ENCODE assay signal across 6 cellular contexts in genomic region chrX:49155900-49156837, GRCh38. TPM values are rescaled to one million over a fixed set of nuclear protein-coding genes. Genes with fewer than 3 reads are reported as not detected.
DNase-seq lines count a peak whose midpoint lies in the region; ATAC-seq and TF ChIP-seq lines count a peak whose summit lies in the region.

No MANE protein-coding gene starts in this region.

- TF ChIP-seq CTCF in AG10803 (conservative IDR thresholded peaks at IDR 0.05; ENCODE audit: low read length) = peak; percentile 40
- peak; percentile 65 for TF ChIP-seq CTCF in epithelial cell of proximal tubule (conservative IDR thresholded peaks at IDR 0.05; ENCODE audit: low read depth, low read length)

- DNase-seq in AG10803 (ENCODE audit: low read depth) = peak; percentile 86
- peak; percentile 86 for DNase-seq in NCI-H1092 treated with DMSO at 0.1 percent for 48 hours (lab: John Stamatoyannopoulos, UW)
- DNase-seq in activated CD4-positive, CD25-positive, alpha-beta regulatory T cell treated with anti-CD3 and anti-CD28 coated beads, Interleukin-2, amount 50 U/mL, for 72 hours = peak; percentile 84
- DNase-seq in epithelial cell of proximal tubule (ENCODE audit: low read depth) = peak; percentile 18
- peak; percentile 96 for DNase-seq in posterior vena cava (ENCODE audit: low spot score)

- peak overlapping the region; percentile 66 for H3K4me3 ChIP-seq in AG10803 (ENCODE audit: low read length)
- peak overlapping the region; percentile 58 for H3K4me3 ChIP-seq in epithelial cell of proximal tubule (ENCODE audit: low read depth, low read length)

- ATAC-seq in GM21447 (IDR thresholded peaks at IDR 0.05; ENCODE audit: unreplicated experiment) = peak; percentile 91

- intact Hi-C loops in posterior vena cava (cut with DNase I) = no loop called here

RNA-seq across cellular contexts. Expression of gene MAGIX, which starts 6.4 kb away (rescaled TPM):
- total RNA-seq in epithelial cell of proximal tubule = 8.3 and 9.6 TPM in 2 replicates
- 1 to 10 TPM; 1.3 to 2.8 TPM for total RNA-seq in posterior vena cava

RNA-seq across cellular contexts. Expression of gene PLP2, which starts 15.5 kb away (rescaled TPM):
- total RNA-seq in epithelial cell of proximal tubule = 115 and 132 TPM in 2 replicates
- 100 to 1,000 TPM; 187 to 238 TPM for total RNA-seq in posterior vena cava

RNA-seq across cellular contexts. Expression of gene PRICKLE3, which starts 30.0 kb away (rescaled TPM):
- total RNA-seq in epithelial cell of proximal tubule (13.0 and 18.5 TPM in 2 replicates), posterior vena cava (1 to 10 TPM; 7.3 to 8.0 TPM)

RNA-seq across cellular contexts. Expression of gene GPKOW, which starts 32.6 kb away (rescaled TPM):
- total RNA-seq in epithelial cell of proximal tubule (28.9 and 31.9 TPM in 2 replicates), posterior vena cava (10 to 100 TPM; 12.9 to 15.9 TPM)

RNA-seq across cellular contexts. Expression of gene SYP, which starts 43.8 kb away (rescaled TPM):
- 0.17 and 0.29 TPM in 2 replicates for total RNA-seq in epithelial cell of proximal tubule
- 1 to 10 TPM; 1.1 to 1.5 TPM for total RNA-seq in posterior vena cava

Comparison
In these comparisons a context has a peak if more than half of its experiments do, and no peak if none do; other contexts are left out.
1. Peak in every context shown above with its lines: DNase-seq, ATAC-seq and H3K4me3 ChIP-seq.
2. DNase-seq: peak in every context shown above with its lines; median percentile 96 in posterior vena cava; 86 in AG10803; 86 in NCI-H1092 treated with DMSO at 0.1 percent for 48 hours; 84 in activated CD4-positive, CD25-positive, alpha-beta regulatory T cell treated with anti-CD3 and anti-CD28 coated beads, Interleukin-2, amount 50 U/mL, for 72 hours; 18 in epithelial cell of proximal tubule.